23 cellular contexts compared by ENCODE assay signal in the genomic region with DNA sequence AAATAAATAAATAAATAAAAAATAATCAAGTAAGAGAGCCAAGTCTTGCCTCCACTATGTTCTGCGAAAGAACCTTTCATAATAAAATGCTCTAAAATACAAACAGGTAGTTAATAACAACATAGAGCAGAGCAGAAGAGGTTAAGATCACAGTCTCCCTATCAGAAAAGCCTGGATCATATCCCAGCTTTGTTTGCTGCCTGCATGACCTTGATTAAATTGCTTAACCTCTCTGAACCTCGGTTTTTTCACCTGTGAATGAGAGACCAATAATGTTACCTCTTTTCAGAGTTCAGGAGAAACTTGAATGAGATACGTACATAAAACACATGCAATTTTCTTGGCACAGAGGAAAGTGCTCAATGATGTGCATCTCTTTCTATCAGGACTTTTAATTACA.
"Had no signal": no experiment of that assay in that cellular context is flagged by ENCODE, and none has a peak within 500 bp of the region (broad histone marks: within the 10 kb centered on the region; RNA-seq: fewer than 3 reads in every experiment).

No MANE protein-coding gene starts in this region.

- DNase-seq: heart left ventricle; hypothalamus; immature natural killer cell; kidney; left ventricle myocardium superior; lower lobe of right lung; mammary epithelial cell; mesenchymal stem cell; naive thymus-derived CD8-positive, alpha-beta T cell; nucleus accumbens; psoas muscle; spleen; stimulated activated CD4-positive, alpha-beta T cell treated with anti-CD3 and anti-CD28 coated beads, Interleukin-4, amount 100 ng/mL, for 24 hours; stimulated activated naive CD4-positive, alpha-beta T cell; substantia nigra; uterus had no signal

- H3K9me3 ChIP-seq: heart left ventricle, lower lobe of right lung, psoas muscle, right atrium auricular region, spleen, tibial nerve, uterus had no signal

- H3K9ac ChIP-seq: parathyroid adenoma had no signal

- H3K36me3 ChIP-seq: heart left ventricle, lower lobe of right lung, right atrium auricular region, spleen, tibial nerve, uterus had no signal

- H3K4me3 ChIP-seq: heart left ventricle, lower lobe of right lung, psoas muscle, right atrium auricular region, skin epidermis, spleen, tibial nerve, uterus had no signal

- FAIRE-seq: islet of Langerhans, kidney had no signal

- H3K4me1 ChIP-seq: uterus had no signal

- H3K27me3 ChIP-seq: heart left ventricle, right atrium auricular region, spleen, tibial nerve, uterus had no signal

- H3K27ac ChIP-seq: heart left ventricle, lower lobe of right lung, parathyroid adenoma, psoas muscle, right atrium auricular region, skin epidermis, spleen, tibial nerve, uterus had no signal

- ATAC-seq: heart left ventricle; left ventricle myocardium superior; lower lobe of right lung; naive thymus-derived CD8-positive, alpha-beta T cell; psoas muscle; sciatic nerve; stimulated activated effector memory CD8-positive, alpha-beta T cell treated with anti-CD3 and anti-CD28 coated beads, Interleukin-12 subunit alpha, Interleukin-12 subunit beta, amount 100 ng/mL, for 72 hours had no signal
